ENCODE assay signal across 30 cellular contexts in the genomic region with DNA sequence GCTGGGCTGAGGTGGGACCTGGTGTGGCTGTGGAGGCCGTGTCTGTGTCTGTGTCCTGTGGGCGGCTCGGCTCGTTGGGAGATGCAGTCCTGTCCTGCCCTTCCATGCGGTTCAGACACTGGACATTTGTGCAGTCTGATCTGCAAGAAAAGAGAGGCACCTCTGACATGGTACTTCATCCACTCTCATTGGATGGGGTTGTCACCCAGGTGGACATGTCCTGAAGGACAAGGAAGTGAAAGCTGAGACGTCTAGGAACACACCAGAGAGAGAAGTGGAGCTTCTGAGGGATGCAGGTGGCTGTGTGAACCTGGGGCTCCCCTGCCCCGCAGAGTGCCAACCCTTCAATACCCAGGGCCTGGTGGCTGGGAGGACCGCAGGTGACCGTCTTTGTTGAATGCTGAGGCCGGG.
"Had no signal": no experiment of that assay in that cellular context is flagged by ENCODE, and none has a peak within 500 bp of the region (broad histone marks: within the 10 kb centered on the region; RNA-seq: fewer than 3 reads in every experiment).

No MANE protein-coding gene starts in this region.

- H3K4me1 Mint-ChIP-seq: endodermal cell had no signal

- H3K4me1 ChIP-seq: breast epithelium, left lung, prostate gland, upper lobe of left lung, vagina had no signal

- ATAC-seq: esophagus mucosa; heart left ventricle; left lung; mucosa of descending colon; stimulated activated memory B cell treated with anti-CD40 and anti-IgM and Interleukin-4, amounts not matched to agents 10 μg/mL and 1 μg/mL and 100 μg/mL, for 72 hours; stimulated activated naive CD8-positive, alpha-beta T cell treated with anti-CD3 and anti-CD28 coated beads, Interleukin-15, amount 100 ng/mL, for 72 hours had no signal

- H3K9me3 ChIP-seq: breast epithelium, left lung, mucosa of descending colon, neutrophil, ovary, prostate gland, upper lobe of left lung, vagina had no signal

- H3K27ac ChIP-seq: breast epithelium, heart left ventricle, left lung, neutrophil, ovary, prostate gland, sigmoid colon, upper lobe of left lung, vagina had no signal

- H3K27me3 ChIP-seq: breast epithelium, ovary, upper lobe of left lung, vagina had no signal

- DNase-seq: activated CD4-positive, alpha-beta T cell treated with anti-CD3 and anti-CD28 coated beads for 4 hours; activated CD4-positive, alpha-beta T cell treated with anti-CD3 and anti-CD28 coated beads, Interleukin-2, amount 50 U/mL, for 48 hours; activated CD8-positive, alpha-beta memory T cell treated with anti-CD3 and anti-CD28 coated beads for 24 hours; activated effector memory CD4-positive, alpha-beta T cell treated with Interleukin-2 at 50 U/mL for 16 hours; endodermal cell; kidney glomerular epithelial cell; mucosa of descending colon; retina; sigmoid colon; small intestine; stimulated activated CD4-positive, alpha-beta T cell treated with anti-CD3 and anti-CD28 coated beads, Interleukin-1b, Interleukin-23, amount 100 ng/mL, for 48 hours; stimulated activated CD4-positive, alpha-beta T cell treated with anti-CD3 and anti-CD28 coated beads, Interleukin-4, amount 100 ng/mL, for 4 hours; stimulated activated CD8-positive, alpha-beta memory T cell treated with anti-CD3 and anti-CD28 coated beads, Interleukin-4, amount 100 ng/mL, for 48 hours; stimulated activated naive CD8-positive, alpha-beta T cell treated with anti-CD3 and anti-CD28 coated beads, Interleukin-15, amount 100 ng/mL, for 72 hours; substantia nigra; T-helper 1 cell had no signal

- H3K9me3 Mint-ChIP-seq: activated naive CD4-positive, alpha-beta T cell treated with anti-CD3 and anti-CD28 coated beads, Interleukin-2, amount 50 U/mL, for 24 hours; central memory CD8-positive, alpha-beta T cell; dendritic cell treated with granulocyte-macrophage colony-stimulating factor and Interleukin-4, amounts not matched to agents 40 ng/mL and 50 ng/mL, for 4 days; endodermal cell; nephron; stimulated activated memory B cell treated with anti-CD40 and anti-IgM and Interleukin-4, amounts not matched to agents 10 μg/mL and 1 μg/mL and 100 μg/mL, for 72 hours; stimulated activated naive CD8-positive, alpha-beta T cell treated with anti-CD3 and anti-CD28 coated beads, Interleukin-15, amount 100 ng/mL, for 72 hours had no signal

- H3K36me3 Mint-ChIP-seq: activated naive CD4-positive, alpha-beta T cell treated with anti-CD3 and anti-CD28 coated beads, Interleukin-2, amount 50 U/mL, for 24 hours; stimulated activated memory B cell treated with anti-CD40 and anti-IgM and Interleukin-4, amounts not matched to agents 10 μg/mL and 1 μg/mL and 100 μg/mL, for 72 hours had no signal

- H3K4me3 Mint-ChIP-seq: activated naive CD4-positive, alpha-beta T cell treated with anti-CD3 and anti-CD28 coated beads, Interleukin-2, amount 50 U/mL, for 24 hours; central memory CD8-positive, alpha-beta T cell; dendritic cell treated with granulocyte-macrophage colony-stimulating factor and Interleukin-4, amounts not matched to agents 40 ng/mL and 50 ng/mL, for 4 days; endodermal cell; nephron; stimulated activated memory B cell treated with anti-CD40 and anti-IgM and Interleukin-4, amounts not matched to agents 10 μg/mL and 1 μg/mL and 100 μg/mL, for 72 hours; stimulated activated naive CD8-positive, alpha-beta T cell treated with anti-CD3 and anti-CD28 coated beads, Interleukin-15, amount 100 ng/mL, for 72 hours had no signal

- H3K27ac Mint-ChIP-seq: activated naive CD4-positive, alpha-beta T cell treated with anti-CD3 and anti-CD28 coated beads, Interleukin-2, amount 50 U/mL, for 24 hours; dendritic cell treated with granulocyte-macrophage colony-stimulating factor and Interleukin-4, amounts not matched to agents 40 ng/mL and 50 ng/mL, for 4 days; endodermal cell; nephron; stimulated activated memory B cell treated with anti-CD40 and anti-IgM and Interleukin-4, amounts not matched to agents 10 μg/mL and 1 μg/mL and 100 μg/mL, for 72 hours had no signal
